In genomic region chr1:65159291-65159688, GRCh38 we compare ENCODE assay signal across 1 cellular context.
TF ChIP-seq lines count a peak whose summit lies in the region.

No MANE protein-coding gene starts in this region.

TF ChIP-seq in HepG2, 621 proteins besides CTCF, POLR2A, EP300 and RAD21 (continued from another document):
- 0 out of 2 replicates have a peak, but pooled peaks have one; percentile 3 for TF ChIP-seq ZBTB25 (CRISPR knock-in tag; IDR thresholded peaks at IDR 0.05)
- peak; percentile 67 for TF ChIP-seq ZNF747 (CRISPR knock-in tag; IDR thresholded peaks at IDR 0.05; ENCODE audit: borderline replicate concordance)
- 0 out of 2 replicates have a peak, but pooled peaks have one; percentile 46 for TF ChIP-seq HIVEP1 (CRISPR knock-in tag; IDR thresholded peaks at IDR 0.05)
- peak; percentile 68; the same call in 1 of the 2 replicates for TF ChIP-seq EEA1 (CRISPR knock-in tag; IDR thresholded peaks at IDR 0.05; ENCODE audit: borderline replicate concordance)
- 0 out of 2 replicates have a peak, but pooled peaks have one; percentile 36 for TF ChIP-seq ZNF770 (CRISPR knock-in tag; IDR thresholded peaks at IDR 0.05)
- 0 out of 2 replicates have a peak, but pooled peaks have one; percentile 7 for TF ChIP-seq ZNF580 (CRISPR knock-in tag; IDR thresholded peaks at IDR 0.05; ENCODE audit: borderline replicate concordance, low read depth)
- TF ChIP-seq ZNF605 (CRISPR knock-in tag; IDR thresholded peaks at IDR 0.05): peak; percentile 33; the same call in 1 of the 2 replicates
- TF ChIP-seq ZMYM2 (CRISPR knock-in tag; IDR thresholded peaks at IDR 0.05): 0 out of 2 replicates have a peak, but pooled peaks have one; percentile 17
